Comparison of ENCODE assay signal across 16 cellular contexts in the genomic region with DNA sequence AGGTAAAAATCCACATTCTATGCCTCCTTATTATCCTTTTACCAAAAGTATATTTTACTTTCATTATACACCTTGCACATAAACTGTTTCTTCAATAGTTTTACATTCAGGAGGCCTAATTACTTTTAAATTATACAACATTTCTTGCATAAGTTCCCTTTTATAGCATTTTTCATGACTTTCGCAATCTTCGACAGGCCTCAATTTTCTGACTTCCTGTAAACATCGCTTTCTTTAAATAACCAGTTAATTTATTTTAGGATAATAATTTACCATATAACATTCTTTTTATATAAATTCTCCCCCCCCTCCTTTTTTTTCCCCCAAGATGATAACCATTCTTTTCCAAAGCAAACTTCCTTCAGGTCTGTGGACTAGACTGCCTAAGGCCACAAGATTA. TPM values are rescaled to one million over a fixed set of nuclear protein-coding genes. Genes with fewer than 3 reads are reported as not detected.
DNase-seq lines count a peak whose midpoint lies in the region; ATAC-seq and TF ChIP-seq lines count a peak whose summit lies in the region.
"Had no signal": no experiment of that assay in that cellular context is flagged by ENCODE, and none has a peak within 500 bp of the region (broad histone marks: within the 10 kb centered on the region; RNA-seq: fewer than 3 reads in every experiment).

No MANE protein-coding gene starts in this region.

- intact Hi-C loops in left lung (cut with DNase I), result no loop called here

- DNase-seq in GF-D8 (lab: John Stamatoyannopoulos, UW), result peak; percentile 69
- DNase-seq in MV-4-11 (lab: John Stamatoyannopoulos, UW), result peak; percentile 66
- peak; percentile 31 for DNase-seq in SKM-1 treated with dmso at 0.1 percent for 144 hours (lab: John Stamatoyannopoulos, UW; ENCODE audit: unreplicated experiment)
- no peak for DNase-seq in left lung
- no peak for DNase-seq in NCI-H510A treated with DMSO at 0.1 percent for 48 hours (lab: John Stamatoyannopoulos, UW)
- no peak for DNase-seq in DMS79 treated with DMSO at 0.1 percent for 48 hours (lab: John Stamatoyannopoulos, UW)
- DNase-seq: BE2C, GM23248, MG63, NCI-H1436, NCI-H2029 treated with DMSO at 0.1 percent for 48 hours, NCI-H524, SW 1271 had no signal

- H3K4me1 ChIP-seq in left lung, result peaks cover 0 to 29% of the 10 kb centered on the region in 2 donors
- H3K4me1 ChIP-seq: BE2C had no signal

- H3K9me3 ChIP-seq in left lung, result no peaks in the 10 kb centered on the region
- H3K9me3 ChIP-seq: BE2C, MG63 had no signal

- no peak for TF ChIP-seq CTCF in left lung (IDR thresholded peaks at IDR 0.05)

- no peak overlapping the region for H3K4me3 ChIP-seq in left lung
- H3K4me3 ChIP-seq: GM23248, MG63 had no signal

- peak overlapping the region; percentile 36 to 75 for H3K27ac ChIP-seq in left lung
- H3K27ac ChIP-seq: GM23248, KMS-11 had no signal

- peaks cover 0 to 15% of the 10 kb centered on the region in 2 donors for H3K36me3 ChIP-seq in left lung
- H3K36me3 ChIP-seq: BE2C, MG63 had no signal

- H3K27me3 ChIP-seq in left lung, result no peaks in the 10 kb centered on the region
- H3K27me3 ChIP-seq: BE2C, MG63 had no signal

- no peak for ATAC-seq in left lung
- ATAC-seq in GM19324 (IDR thresholded peaks at IDR 0.05; ENCODE audit: low FRiP score, unreplicated experiment), result no peak
- ATAC-seq in GM21423 (IDR thresholded peaks at IDR 0.05; ENCODE audit: unreplicated experiment), result no peak

RNA-seq across cellular contexts. Expression of gene SLC35A1, which starts 9.2 kb away (rescaled TPM):
- total RNA-seq in left lung, result 10 to 100 TPM; 32.0 to 37.0 TPM

Comparison
In these comparisons a context has a peak if more than half of its experiments do, and no peak if none do; other contexts are left out.
1. DNase-seq: peak in GF-D8 (single experiment), MV-4-11 (single experiment) and SKM-1 treated with dmso at 0.1 percent for 144 hours (single experiment); none in left lung (0 of 2), NCI-H510A treated with DMSO at 0.1 percent for 48 hours (single experiment) and DMS79 treated with DMSO at 0.1 percent for 48 hours (single experiment).